Comparison of ENCODE assay signal across 8 cellular contexts in genomic region chr2:218860950-218861381, GRCh38. TPM values are rescaled to one million over a fixed set of nuclear protein-coding genes. Genes with fewer than 3 reads are reported as not detected.
DNase-seq lines count a peak whose midpoint lies in the region; ATAC-seq and TF ChIP-seq lines count a peak whose summit lies in the region.

No MANE protein-coding gene starts in this region.

- peaks cover 0 to 6% of the 10 kb centered on the region in 2 donors for H3K27me3 ChIP-seq in right lobe of liver

- DNase-seq in G401 (ENCODE audit: low spot score) (peak; percentile 38), NCI-H226 (peak; percentile 96), astrocyte of the spinal cord (ENCODE audit: low read depth, low spot score) (peak; percentile 20), right lobe of liver (no peak), osteocyte (ENCODE audit: extremely low spot score, unreplicated experiment) (no peak)
- DNase-seq in stimulated activated naive CD4-positive, alpha-beta T cell (lab: John Stamatoyannopoulos, UW): no peak
- DNase-seq in central memory CD4-positive, alpha-beta T cell: no peak

- H3K4me3 Mint-ChIP-seq in osteocyte (ENCODE audit: unreplicated experiment): no peak overlapping the region

- peaks cover 0 to 8% (median 1%) of the 10 kb centered on the region in 4 donors for H3K4me1 ChIP-seq in right lobe of liver

- no peak overlapping the region for H3K27ac Mint-ChIP-seq in osteocyte (ENCODE audit: unreplicated experiment)

- TF ChIP-seq CTCF in astrocyte of the spinal cord (IDR thresholded peaks at IDR 0.05; ENCODE audit: low read depth, low read length): no peak
- no peak for TF ChIP-seq CTCF in right lobe of liver (IDR thresholded peaks at IDR 0.05)
- TF ChIP-seq CTCF in osteocyte (IDR thresholded peaks at IDR 0.05): no peak

- H3K27ac ChIP-seq in right lobe of liver: no peak overlapping the region

- ATAC-seq in right lobe of liver (peak; percentile 9 to 46 (median 32)), HG02840 (IDR thresholded peaks at IDR 0.05; ENCODE audit: low FRiP score, unreplicated experiment) (no peak)

- no peaks in the 10 kb centered on the region for H3K9me3 ChIP-seq in right lobe of liver

- TF ChIP-seq POLR2A in right lobe of liver (IDR thresholded peaks at IDR 0.05): no peak

- in situ Hi-C loops in G401 (cut with HindIII; ENCODE audit: low sequenced_read_pairs): no loop called here
- in situ Hi-C loops in astrocyte of the spinal cord (cut with HindIII; ENCODE audit: low sequenced_read_pairs): no loop called here

- no peaks in the 10 kb centered on the region for H3K36me3 Mint-ChIP-seq in osteocyte (ENCODE audit: unreplicated experiment)

- WGBS in right lobe of liver (ENCODE audit: insufficient coverage, low coverage, low lambda C conversion rate, missing lambda C conversion rate): 17% methylated on average over 2 of the region's 21 CpGs

- H3K4me3 ChIP-seq in astrocyte of the spinal cord (ENCODE audit: low read depth, low read length) (no peak overlapping the region), right lobe of liver (no peak overlapping the region)

- peaks cover 57% of the 10 kb centered on the region for H3K27me3 Mint-ChIP-seq in osteocyte (ENCODE audit: unreplicated experiment)

- H3K9me3 Mint-ChIP-seq in osteocyte (ENCODE audit: unreplicated experiment): no peaks in the 10 kb centered on the region

- no peaks in the 10 kb centered on the region for H3K36me3 ChIP-seq in right lobe of liver

- peaks cover 37% of the 10 kb centered on the region for H3K4me1 Mint-ChIP-seq in osteocyte (ENCODE audit: unreplicated experiment)

- intact Hi-C loops in right lobe of liver (cut with DNase I): no loop called here

RNA-seq across cellular contexts. Expression of gene WNT6, which starts 1.4 kb away (rescaled TPM):
- 0.14 TPM in 1 of 2 replicates, not detected in the other for total RNA-seq in G401 (2014; rRNA removed; shearing (Covaris generic))
- total RNA-seq in right lobe of liver (under 1 TPM in 1 of 6 experiments, not detected in 5; 0.25 TPM), osteocyte (0.42 and 0.64 TPM in 2 replicates)

RNA-seq across cellular contexts. Expression of gene WNT10A, which starts 19.7 kb away (rescaled TPM):
- 0.12 and 1.4 TPM in 2 replicates for total RNA-seq in G401 (2014; rRNA removed; shearing (Covaris generic))
- total RNA-seq in right lobe of liver (under 1 TPM in 1 of 6 experiments, not detected in 5; 0.31 TPM), osteocyte (not detected in 2 replicates)

RNA-seq across cellular contexts. Expression of gene PRKAG3, which starts 29.4 kb away (rescaled TPM):
- not detected in 2 replicates for total RNA-seq in G401 (2014; rRNA removed; shearing (Covaris generic))
- not detected for total RNA-seq in right lobe of liver
- not detected in 2 replicates for total RNA-seq in osteocyte

Comparison
In these comparisons a context has a peak if more than half of its experiments do, and no peak if none do; other contexts are left out.
1. DNase-seq: peak in G401 (single experiment), NCI-H226 (single experiment) and astrocyte of the spinal cord (single experiment); none in right lobe of liver (0 of 3), osteocyte (single experiment), stimulated activated naive CD4-positive, alpha-beta T cell (0 of 6) and central memory CD4-positive, alpha-beta T cell (single experiment).